ENCODE assay signal across 9 cellular contexts in the genomic region with DNA sequence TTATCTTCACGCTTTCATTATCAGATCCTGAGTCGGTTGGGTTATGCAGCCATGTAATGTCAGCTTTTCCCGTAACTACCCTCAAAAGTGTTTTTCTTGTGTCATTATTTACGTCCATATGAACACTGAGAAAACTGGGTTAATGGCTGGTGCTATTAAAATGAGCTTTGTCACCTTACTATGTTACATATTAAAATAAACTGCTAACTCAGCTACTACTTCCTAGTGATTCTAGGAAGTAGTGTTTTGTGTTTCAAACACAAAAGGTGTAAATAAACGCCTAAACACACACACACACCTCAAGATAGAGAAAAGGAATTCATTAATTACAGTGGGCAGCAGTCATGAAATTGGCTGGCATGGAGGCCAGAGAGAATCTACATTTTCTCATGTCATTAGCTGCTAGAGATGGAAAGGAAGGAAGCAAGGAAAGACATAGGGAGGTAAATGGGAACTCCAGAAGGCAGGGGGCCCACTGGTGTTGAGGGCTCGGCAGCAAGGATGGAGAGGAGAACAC. TPM values are rescaled to one million over a fixed set of nuclear protein-coding genes. Genes with fewer than 3 reads are reported as not detected.
DNase-seq lines count a peak whose midpoint lies in the region; ATAC-seq and TF ChIP-seq lines count a peak whose summit lies in the region.
"Had no signal": no experiment of that assay in that cellular context is flagged by ENCODE, and none has a peak within 500 bp of the region (broad histone marks: within the 10 kb centered on the region; RNA-seq: fewer than 3 reads in every experiment).

No MANE protein-coding gene starts in this region.

- H3K4me1 Mint-ChIP-seq in CD4-positive, alpha-beta T cell (ENCODE audit: low read depth): peaks cover 11% of the 10 kb centered on the region
- peaks cover 7 to 15% (median 10%) of the 10 kb centered on the region in 4 donors for H3K4me1 Mint-ChIP-seq in naive thymus-derived CD8-positive, alpha-beta T cell

- no peaks in the 10 kb centered on the region for H3K27me3 Mint-ChIP-seq in CD4-positive, alpha-beta T cell
- no peaks in the 10 kb centered on the region for H3K27me3 Mint-ChIP-seq in naive thymus-derived CD8-positive, alpha-beta T cell

- no peak overlapping the region for H3K27ac Mint-ChIP-seq in CD4-positive, alpha-beta T cell
- H3K27ac Mint-ChIP-seq in naive thymus-derived CD8-positive, alpha-beta T cell: no peak overlapping the region
- H3K27ac Mint-ChIP-seq: activated CD8-positive, alpha-beta T cell treated with anti-CD3 and anti-CD28 coated beads, Interleukin-2, amount 10 ng/mL, durations not matched to agents 7 days and 5 days had no signal

- peak overlapping the region; percentile 55 to 67 for H3K9ac ChIP-seq in duodenal mucosa (ENCODE audit: low read depth in 1 of 2, low read length in 2 of 2)

- peak overlapping the region; percentile 85 to 96 for H3K4me3 ChIP-seq in duodenal mucosa (ENCODE audit: low read depth in 1 of 2, low read length in 2 of 2)

- no peaks in the 10 kb centered on the region for H3K9me3 ChIP-seq in CD4-positive, alpha-beta T cell (ENCODE audit: control insufficient read depth, low read length)
- H3K9me3 ChIP-seq in duodenal mucosa (ENCODE audit: control insufficient read depth in 1 of 2, low read length in 2 of 2): no peaks in the 10 kb centered on the region

- peaks cover 12% of the 10 kb centered on the region for H3K36me3 Mint-ChIP-seq in CD4-positive, alpha-beta T cell (ENCODE audit: low read depth)
- peaks cover 0 to 20% (median 6%) of the 10 kb centered on the region in 3 donors for H3K36me3 Mint-ChIP-seq in naive thymus-derived CD8-positive, alpha-beta T cell

- no peak overlapping the region for H3K4me3 Mint-ChIP-seq in CD4-positive, alpha-beta T cell
- no peak overlapping the region for H3K4me3 Mint-ChIP-seq in naive thymus-derived CD8-positive, alpha-beta T cell
- H3K4me3 Mint-ChIP-seq: activated CD8-positive, alpha-beta T cell treated with anti-CD3 and anti-CD28 coated beads, Interleukin-2, amount 10 ng/mL, durations not matched to agents 7 days and 5 days had no signal

- H3K27ac ChIP-seq in CD4-positive, alpha-beta T cell (ENCODE audit: low read depth, low read length): peak overlapping the region; percentile 49
- peak overlapping the region; percentile 48 for H3K27ac ChIP-seq in duodenal mucosa (ENCODE audit: low read depth, low read length)

- CTCF ChIA-PET in CD4-positive, alpha-beta T cell (lab: Charles Lee): interaction anchor here (0.9 to 3.0 kb wide), 19 partner anchors 11 to 165 kb away, joined by 3 to 17 read pairs (median 5); partner anchors contain the start of genes ACIN1, AJUBA, C14orf119 and CDH24

- ATAC-seq in CD4-positive, alpha-beta T cell (ENCODE audit: poor library complexity): peak; percentile 15
- ATAC-seq in HG03521 (IDR thresholded peaks at IDR 0.05; ENCODE audit: unreplicated experiment): peak; percentile 2
- peak; percentile 10 to 11 for ATAC-seq in naive thymus-derived CD8-positive, alpha-beta T cell

- peaks cover 0 to 3% of the 10 kb centered on the region in 2 donors for H3K36me3 ChIP-seq in duodenal mucosa (ENCODE audit: control insufficient read depth in 1 of 2, insufficient read depth in 2 of 2, low read length in 2 of 2)

- intact Hi-C loops in CD4-positive, alpha-beta T cell (cut with DNase I, micrococcal nuclease): loop anchor here (1.0 to 10.0 kb wide), 9 partner anchors 11 to 535 kb away; partner anchors contain the start of genes HAUS4 (in 2 of the 2), RBM23 (in 2 of the 2), AJUBA (in 1 of the 2) and LRP10 (in 1 of the 2)

- H3K9me3 Mint-ChIP-seq in CD4-positive, alpha-beta T cell: no peaks in the 10 kb centered on the region
- no peaks in the 10 kb centered on the region for H3K9me3 Mint-ChIP-seq in naive thymus-derived CD8-positive, alpha-beta T cell

- H3K4me1 ChIP-seq in duodenal mucosa (ENCODE audit: control insufficient read depth in 1 of 2, insufficient read depth in 2 of 2, low read length in 2 of 2): peaks cover 12 to 21% of the 10 kb centered on the region in 2 donors

- POLR2A ChIA-PET in CD4-positive, alpha-beta T cell (lab: Charles Lee): interaction anchor here (0.7 to 3.6 kb wide), 27 partner anchors 8 to 391 kb away, joined by 3 to 68 read pairs (median 6); partner anchors contain the start of genes ACIN1, AJUBA, C14orf119 and DAD1
- POLR2A ChIA-PET in naive thymus-derived CD8-positive, alpha-beta T cell (lab: Charles Lee): interaction anchor here (0.6 to 3.7 kb wide), 14 partner anchors 11 to 1010 kb away, joined by 3 to 55 read pairs (median 4); partner anchors contain the start of genes AJUBA, HAUS4, LRP10 and PABPN1

- DNase-seq in CD4-positive, alpha-beta T cell: no peak
- no peak for DNase-seq in naive thymus-derived CD8-positive, alpha-beta T cell
- no peak for DNase-seq in glomerular visceral epithelial cell (ENCODE audit: extremely low spot score)
- no peak for DNase-seq in stimulated activated CD4-positive, alpha-beta T cell treated with anti-CD3 and anti-CD28 coated beads, Interleukin-4, amount 100 ng/mL, for 4 hours
- no peak for DNase-seq in activated effector memory CD4-positive, alpha-beta T cell treated with Interleukin-2 at 50 U/mL for 16 hours
- no peak for DNase-seq in activated naive CD4-positive, alpha-beta T cell (lab: John Stamatoyannopoulos, UW)

- no peak for TF ChIP-seq CTCF in CD4-positive, alpha-beta T cell (IDR thresholded peaks at IDR 0.05)

- no peaks in the 10 kb centered on the region for H3K27me3 ChIP-seq in CD4-positive, alpha-beta T cell (ENCODE audit: control insufficient read depth, insufficient read depth, low read length)
- no peaks in the 10 kb centered on the region for H3K27me3 ChIP-seq in duodenal mucosa (ENCODE audit: control insufficient read depth in 1 of 2, insufficient read depth in 2 of 2, low read length in 2 of 2)

RNA-seq across cellular contexts. Expression of gene PRMT5, which starts 0.7 kb away (rescaled TPM):
- total RNA-seq in CD4-positive, alpha-beta T cell: 10 to 100 TPM; 15.6 to 19.3 TPM
- total RNA-seq in naive thymus-derived CD8-positive, alpha-beta T cell: 10 to 100 TPM; 37.7 to 38.8 TPM
- 10 to 100 TPM; 42.4 to 67.3 (median 62.2) TPM for polyA plus RNA-seq in naive thymus-derived CD8-positive, alpha-beta T cell

RNA-seq across cellular contexts. Expression of gene RBM23, which starts 11.0 kb away (rescaled TPM):
- total RNA-seq in CD4-positive, alpha-beta T cell: 100 to 1,000 TPM in 1 of 2 experiments, 10 to 100 TPM in 1; 87.9 to 111 TPM
- total RNA-seq in naive thymus-derived CD8-positive, alpha-beta T cell: 100 to 1,000 TPM; 143 to 148 TPM
- polyA plus RNA-seq in naive thymus-derived CD8-positive, alpha-beta T cell: 10 to 100 TPM; 42.2 to 62.8 (median 59.6) TPM

RNA-seq across cellular contexts. Expression of gene HAUS4, which starts 27.0 kb away (rescaled TPM):
- total RNA-seq in CD4-positive, alpha-beta T cell: 10 to 100 TPM; 17.5 to 19.6 TPM
- 10 to 100 TPM; 24.4 to 26.7 TPM for total RNA-seq in naive thymus-derived CD8-positive, alpha-beta T cell
- polyA plus RNA-seq in naive thymus-derived CD8-positive, alpha-beta T cell: 10 to 100 TPM; 27.1 to 31.7 (median 29.8) TPM

RNA-seq across cellular contexts. Expression of gene REM2, which starts 46.9 kb away (rescaled TPM):
- 1 to 10 TPM; 9.2 to 9.4 TPM for total RNA-seq in CD4-positive, alpha-beta T cell
- 1 to 10 TPM; 4.8 to 5.7 TPM for total RNA-seq in naive thymus-derived CD8-positive, alpha-beta T cell
- polyA plus RNA-seq in naive thymus-derived CD8-positive, alpha-beta T cell: under 1 TPM; 0.15 to 0.72 (median 0.29) TPM

RNA-seq across cellular contexts. Expression of gene AJUBA, which starts 52.4 kb away (rescaled TPM):
- total RNA-seq in CD4-positive, alpha-beta T cell: 1 to 10 TPM in 1 of 2 experiments, under 1 TPM in 1; 0.67 to 1.1 TPM
- total RNA-seq in naive thymus-derived CD8-positive, alpha-beta T cell: 1 to 10 TPM; 1.5 to 1.9 TPM
- 1 to 10 TPM in 1 of 3 donors, under 1 TPM in 2; 0.05 to 1.2 (median 0.45) TPM for polyA plus RNA-seq in naive thymus-derived CD8-positive, alpha-beta T cell
